8 cellular contexts compared by ENCODE assay signal in genomic region chr5:10632110-10632903, GRCh38.
A peak's percentile ranks its signal among the peaks of the same experiment; 100 is the strongest.
DNase-seq lines count a peak whose midpoint lies in the region; ATAC-seq and TF ChIP-seq lines count a peak whose summit lies in the region.

No MANE protein-coding gene starts in this region.

- intact Hi-C loops in heart left ventricle (cut with DNase I), result loop anchor here in 1 of 10 donors (10.0 kb wide), 1 partner anchor 348 kb away; no protein-coding TSS in a partner anchor

- H3K4me1 ChIP-seq in heart left ventricle (peaks cover 0 to 63% (median 10%) of the 10 kb centered on the region in 12 donors), suprapubic skin (peaks cover 25% of the 10 kb centered on the region)

- no peaks in the 10 kb centered on the region for H3K27me3 ChIP-seq in heart left ventricle
- no peaks in the 10 kb centered on the region for H3K27me3 ChIP-seq in suprapubic skin

- no peak for TF ChIP-seq EP300 in suprapubic skin (IDR thresholded peaks at IDR 0.05)

- WGBS in heart left ventricle, 4 donors, result 78 to 95% (median 84%) methylated on average over 22 to 23 of the region's 23 CpGs
- WGBS in suprapubic skin, result 75% methylated on average over 23 of the region's 23 CpGs

- DNase-seq in HT1080 (ENCODE audit: low read depth) (peak; percentile 90), heart left ventricle (no peak), NCI-H1930 (lab: John Stamatoyannopoulos, UW) (no peak), suprapubic skin (ENCODE audit: low spot score in 2 of 2) (no peak)
- peak; percentile 74 to 75 for DNase-seq in activated T-cell treated with anti-CD3 and anti-CD28 coated beads, Interleukin-2, amount 50 U/mL, for 48 hours
- DNase-seq in stimulated activated CD4-positive, alpha-beta T cell treated with anti-CD3 and anti-CD28 coated beads, Interleukin-12 subunit alpha, Interleukin-12 subunit beta, amount 100 ng/mL, for 48 hours (ENCODE audit: low read depth in 2 of 3, low spot score in 1 of 3), result peak; percentile 34 to 67 (median 57)

- peak; percentile 44 for ATAC-seq in GM21529 (IDR thresholded peaks at IDR 0.05; ENCODE audit: unreplicated experiment)
- no peak for ATAC-seq in heart left ventricle

- H3K4me3 ChIP-seq in GM12875 (ENCODE audit: low read depth, low read length) (peak overlapping the region; percentile 51), heart left ventricle (peak overlapping the region in 1 of 12 donors; percentile 3), suprapubic skin (no peak overlapping the region)

- TF ChIP-seq CTCF in GM12875 (IDR thresholded peaks at IDR 0.05; ENCODE audit: borderline replicate concordance, insufficient read depth, low read depth, low read length) (no peak), heart left ventricle (IDR thresholded peaks at IDR 0.05) (no peak), suprapubic skin (IDR thresholded peaks at IDR 0.05) (no peak)

- no peaks in the 10 kb centered on the region for H3K9me3 ChIP-seq in heart left ventricle
- no peaks in the 10 kb centered on the region for H3K9me3 ChIP-seq in suprapubic skin

- no peaks in the 10 kb centered on the region for H3K36me3 ChIP-seq in heart left ventricle
- no peaks in the 10 kb centered on the region for H3K36me3 ChIP-seq in suprapubic skin

- no peak overlapping the region for H3K27ac ChIP-seq in heart left ventricle
- no peak overlapping the region for H3K27ac ChIP-seq in suprapubic skin

- no peak for TF ChIP-seq POLR2A in heart left ventricle (IDR thresholded peaks at IDR 0.05)
- no peak for TF ChIP-seq POLR2A in suprapubic skin (IDR thresholded peaks at IDR 0.05)

Comparison
In these comparisons a context has a peak if more than half of its experiments do, and no peak if none do; other contexts are left out.
1. DNase-seq: peak in HT1080 (single experiment), activated T-cell treated with anti-CD3 and anti-CD28 coated beads, Interleukin-2, amount 50 U/mL, for 48 hours (2 of 2) and stimulated activated CD4-positive, alpha-beta T cell treated with anti-CD3 and anti-CD28 coated beads, Interleukin-12 subunit alpha, Interleukin-12 subunit beta, amount 100 ng/mL, for 48 hours (3 of 3); none in heart left ventricle (0 of 5), NCI-H1930 (0 of 2) and suprapubic skin (0 of 2).